In the genomic region with DNA sequence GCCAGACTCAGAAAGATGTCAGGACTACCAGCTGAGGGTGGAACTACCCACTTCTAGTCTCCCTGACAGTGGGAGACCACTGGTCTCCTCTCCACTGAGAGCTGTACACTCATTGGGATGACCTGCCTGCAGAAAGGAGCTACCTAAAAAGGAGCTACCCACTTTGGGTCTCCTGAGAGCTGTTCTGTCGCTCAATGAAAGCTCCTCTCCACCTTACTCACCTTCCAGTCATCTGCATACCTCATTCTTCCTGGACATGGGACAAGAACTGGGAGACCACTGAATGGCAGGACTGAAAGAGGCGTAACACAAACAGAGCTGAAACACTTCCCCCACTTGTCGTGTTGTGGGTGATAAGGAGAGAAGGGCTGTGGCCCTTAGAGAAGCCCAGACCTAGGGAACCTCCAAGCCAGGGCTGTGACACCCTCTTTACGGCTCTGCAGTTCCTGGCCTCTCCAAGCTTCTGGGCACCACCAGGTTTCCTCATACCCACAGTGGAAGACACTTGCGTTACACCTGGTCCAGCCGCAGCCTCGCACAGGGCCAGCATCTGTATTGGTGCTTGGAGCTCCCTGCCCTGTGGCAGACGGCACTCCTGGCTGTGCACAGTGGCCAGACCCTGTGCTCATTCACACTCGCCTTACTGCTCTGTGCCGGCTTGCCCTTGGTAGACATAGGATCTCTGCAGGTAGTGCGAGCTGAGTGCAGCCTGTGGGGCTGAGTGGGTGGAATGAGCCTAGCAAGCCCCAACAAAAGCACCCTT, we compare ENCODE assay signal across 1 cellular context.
TF ChIP-seq lines count a peak whose summit lies in the region.

No MANE protein-coding gene starts in this region.

TF ChIP-seq in SK-N-SH treated with all-trans-retinoic acid at 6 μM for 48 hours, 23 proteins besides CTCF, POLR2A, EP300 and RAD21 (continued from another document):
- no peak for TF ChIP-seq ZFP30 (CRISPR knock-in tag; IDR thresholded peaks at IDR 0.05)
- no peak for TF ChIP-seq ZNF70 (CRISPR knock-in tag; IDR thresholded peaks at IDR 0.05)
- no peak for TF ChIP-seq OSR1 (CRISPR knock-in tag; IDR thresholded peaks at IDR 0.05)
- TF ChIP-seq, protein P1, sequence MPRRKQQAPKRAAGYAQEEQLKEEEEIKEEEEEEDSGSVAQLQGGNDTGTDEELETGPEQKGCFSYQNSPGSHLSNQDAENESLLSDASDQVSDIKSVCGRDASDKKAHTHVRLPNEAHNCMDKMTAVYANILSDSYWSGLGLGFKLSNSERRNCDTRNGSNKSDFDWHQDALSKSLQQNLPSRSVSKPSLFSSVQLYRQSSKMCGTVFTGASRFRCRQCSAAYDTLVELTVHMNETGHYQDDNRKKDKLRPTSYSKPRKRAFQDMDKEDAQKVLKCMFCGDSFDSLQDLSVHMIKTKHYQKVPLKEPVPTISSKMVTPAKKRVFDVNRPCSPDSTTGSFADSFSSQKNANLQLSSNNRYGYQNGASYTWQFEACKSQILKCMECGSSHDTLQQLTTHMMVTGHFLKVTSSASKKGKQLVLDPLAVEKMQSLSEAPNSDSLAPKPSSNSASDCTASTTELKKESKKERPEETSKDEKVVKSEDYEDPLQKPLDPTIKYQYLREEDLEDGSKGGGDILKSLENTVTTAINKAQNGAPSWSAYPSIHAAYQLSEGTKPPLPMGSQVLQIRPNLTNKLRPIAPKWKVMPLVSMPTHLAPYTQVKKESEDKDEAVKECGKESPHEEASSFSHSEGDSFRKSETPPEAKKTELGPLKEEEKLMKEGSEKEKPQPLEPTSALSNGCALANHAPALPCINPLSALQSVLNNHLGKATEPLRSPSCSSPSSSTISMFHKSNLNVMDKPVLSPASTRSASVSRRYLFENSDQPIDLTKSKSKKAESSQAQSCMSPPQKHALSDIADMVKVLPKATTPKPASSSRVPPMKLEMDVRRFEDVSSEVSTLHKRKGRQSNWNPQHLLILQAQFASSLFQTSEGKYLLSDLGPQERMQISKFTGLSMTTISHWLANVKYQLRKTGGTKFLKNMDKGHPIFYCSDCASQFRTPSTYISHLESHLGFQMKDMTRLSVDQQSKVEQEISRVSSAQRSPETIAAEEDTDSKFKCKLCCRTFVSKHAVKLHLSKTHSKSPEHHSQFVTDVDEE (CRISPR knock-in tag; IDR thresholded peaks at IDR 0.05) = no peak
- no peak for TF ChIP-seq TCF4 (CRISPR knock-in tag; IDR thresholded peaks at IDR 0.05; ENCODE audit: borderline replicate concordance)
- no peak for TF ChIP-seq BACH2 (CRISPR knock-in tag; IDR thresholded peaks at IDR 0.05; ENCODE audit: borderline replicate concordance)
- TF ChIP-seq ZNF565 (CRISPR knock-in tag; conservative IDR thresholded peaks at IDR 0.05; ENCODE audit: low read depth) = no peak
- TF ChIP-seq, protein P2, sequence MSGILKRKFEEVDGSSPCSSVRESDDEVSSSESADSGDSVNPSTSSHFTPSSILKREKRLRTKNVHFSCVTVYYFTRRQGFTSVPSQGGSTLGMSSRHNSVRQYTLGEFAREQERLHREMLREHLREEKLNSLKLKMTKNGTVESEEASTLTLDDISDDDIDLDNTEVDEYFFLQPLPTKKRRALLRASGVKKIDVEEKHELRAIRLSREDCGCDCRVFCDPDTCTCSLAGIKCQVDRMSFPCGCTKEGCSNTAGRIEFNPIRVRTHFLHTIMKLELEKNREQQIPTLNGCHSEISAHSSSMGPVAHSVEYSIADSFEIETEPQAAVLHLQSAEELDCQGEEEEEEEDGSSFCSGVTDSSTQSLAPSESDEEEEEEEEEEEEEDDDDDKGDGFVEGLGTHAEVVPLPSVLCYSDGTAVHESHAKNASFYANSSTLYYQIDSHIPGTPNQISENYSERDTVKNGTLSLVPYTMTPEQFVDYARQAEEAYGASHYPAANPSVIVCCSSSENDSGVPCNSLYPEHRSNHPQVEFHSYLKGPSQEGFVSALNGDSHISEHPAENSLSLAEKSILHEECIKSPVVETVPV (CRISPR knock-in tag; IDR thresholded peaks at IDR 0.05) = no peak
